In the genomic region with DNA sequence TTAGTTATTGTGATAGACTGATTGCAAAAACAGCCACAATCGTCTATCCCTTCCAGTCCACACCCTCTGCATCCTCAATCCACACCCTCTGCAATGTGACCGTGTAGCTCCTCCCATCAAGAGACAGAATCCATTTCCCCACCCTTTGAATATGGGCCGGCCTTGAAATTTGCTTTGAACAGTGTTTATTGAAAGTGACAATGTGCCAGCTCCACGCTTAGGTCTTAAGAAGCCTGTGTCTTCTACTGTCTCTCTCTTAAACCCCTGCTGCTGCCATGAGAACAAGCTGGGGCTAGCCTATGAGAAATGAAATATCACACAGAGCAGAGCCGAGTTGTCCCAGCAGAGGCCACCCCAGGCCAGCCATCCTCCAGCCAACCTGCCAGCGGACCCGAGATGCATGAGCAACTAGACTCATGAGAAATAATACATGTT, we compare ENCODE assay signal across 8 cellular contexts. TPM values are rescaled to one million over a fixed set of nuclear protein-coding genes. Genes with fewer than 3 reads are reported as not detected.
DNase-seq lines count a peak whose midpoint lies in the region; ATAC-seq and TF ChIP-seq lines count a peak whose summit lies in the region.
"Had no signal": no experiment of that assay in that cellular context is flagged by ENCODE, and none has a peak within 500 bp of the region (broad histone marks: within the 10 kb centered on the region; RNA-seq: fewer than 3 reads in every experiment).

No MANE protein-coding gene starts in this region.

- ATAC-seq in HCT116 (peak; percentile 54), HG03571 (IDR thresholded peaks at IDR 0.05; ENCODE audit: unreplicated experiment) (no peak), GM18867 (IDR thresholded peaks at IDR 0.05; ENCODE audit: unreplicated experiment) (no peak)

- TF ChIP-seq RAD21 in HCT116 (IDR thresholded peaks at IDR 0.05; ENCODE audit: low read depth) = peak; percentile 75

- TF ChIP-seq CTCF in HCT116 (IDR thresholded peaks at IDR 0.05 in 2 of 3, conservative IDR thresholded peaks at IDR 0.05 in 1 of 3; ENCODE audit: borderline replicate concordance in 1 of 3, insufficient read depth in 1 of 3, low read depth in 2 of 3, low read length in 2 of 3) = peak; percentile 32 to 57 (median 33); a peak in 3 of 6 replicates
- TF ChIP-seq CTCF in fibroblast of lung (conservative IDR thresholded peaks at IDR 0.05 in 1 of 2, IDR thresholded peaks at IDR 0.05 in 1 of 2; ENCODE audit: low read depth in 1 of 2, low read length in 2 of 2) = peak in 1 of 2 donors; percentile 49
- TF ChIP-seq CTCF in sigmoid colon (IDR thresholded peaks at IDR 0.05) = peak in 2 of 4 experiments; percentile 32 to 40

- no peaks in the 10 kb centered on the region for H3K27me3 ChIP-seq in HCT116 (ENCODE audit: insufficient read depth, low read length)
- H3K27me3 ChIP-seq in fibroblast of lung (ENCODE audit: control insufficient read depth, insufficient read depth, low read length) = no peaks in the 10 kb centered on the region
- H3K27me3 ChIP-seq in sigmoid colon = no peaks in the 10 kb centered on the region

- no peaks in the 10 kb centered on the region for H3K79me2 ChIP-seq in HCT116 (ENCODE audit: insufficient read depth, low read length)
- no peaks in the 10 kb centered on the region for H3K79me2 ChIP-seq in fibroblast of lung (ENCODE audit: control insufficient read depth, insufficient read depth, low read length)

- H3K4me1 ChIP-seq in HCT116 (ENCODE audit: control insufficient read depth in 1 of 2, insufficient read depth in 2 of 2, low read length in 2 of 2) = peaks cover 48 to 72% of the 10 kb centered on the region in 2 experiments
- H3K4me1 ChIP-seq in fibroblast of lung (ENCODE audit: control insufficient read depth, extremely low read depth, insufficient read depth, low read length) = peaks cover 46% of the 10 kb centered on the region
- H3K4me1 ChIP-seq in sigmoid colon = peaks cover 0 to 43% (median 38%) of the 10 kb centered on the region in 4 donors

- H3K4me3 ChIP-seq in HCT116 (replicated peaks in 1 of 2; ENCODE audit: low read depth in 1 of 2, low read length in 2 of 2) (0 out of 4 replicates have a peak overlapping the region, but pooled peaks of 1 of the 2 experiments have one; percentile 10), fibroblast of lung (replicated peaks in 1 of 4; ENCODE audit: control extremely low read depth in 1 of 4, insufficient read depth in 1 of 4, low read depth in 3 of 4, low read length in 4 of 4) (no peak overlapping the region), sigmoid colon (no peak overlapping the region)
- H3K4me3 ChIP-seq: SK-N-MC had no signal

- no peaks in the 10 kb centered on the region for H3K9me2 ChIP-seq in HCT116 (ENCODE audit: insufficient read depth)

- TF ChIP-seq POLR2A in HCT116 (IDR thresholded peaks at IDR 0.05; ENCODE audit: borderline replicate concordance, extremely low read depth, insufficient read depth, insufficient read length) = no peak
- TF ChIP-seq POLR2A in sigmoid colon (IDR thresholded peaks at IDR 0.05) = peak in 1 of 2 donors; percentile 11

- H4K20me1 ChIP-seq in HCT116 (ENCODE audit: insufficient read depth) (no peaks in the 10 kb centered on the region), fibroblast of lung (ENCODE audit: control insufficient read depth, extremely low read depth, insufficient read depth, low read length) (no peaks in the 10 kb centered on the region)

- BruUV-seq in HCT116 (replicated peaks; lab: Mats Ljungman, UMichigan) = no TSS peak

- H3K27ac ChIP-seq in HCT116 (ENCODE audit: low read depth, low read length) (peak overlapping the region; percentile 73), fibroblast of lung (ENCODE audit: insufficient read depth, low read length) (peak overlapping the region; percentile 100), sigmoid colon (peak overlapping the region; percentile 78 to 97 (median 88))
- H3K27ac ChIP-seq: SK-N-MC had no signal

- DNase-seq in HCT116 (ENCODE audit: low read depth, low spot score) (no peak), SW480 (ENCODE audit: low spot score) (peak; percentile 58), fibroblast of lung (ENCODE audit: low read depth in 2 of 2) (peak; percentile 71 to 83), sigmoid colon (peak; percentile 77)
- DNase-seq in stimulated activated CD4-positive, alpha-beta T cell treated with anti-CD3 and anti-CD28 coated beads, Interleukin-4, amount 100 ng/mL, for 4 hours = no peak

- H3K9ac ChIP-seq in HCT116 (ENCODE audit: low read length) (peak overlapping the region; percentile 65), fibroblast of lung (ENCODE audit: insufficient read depth, low read length) (no peak overlapping the region)

- intact Hi-C loops in HCT116 (cut with micrococcal nuclease) (loop anchor here (1.0 to 10.0 kb wide), 3 partner anchors 94 to 193 kb away; no protein-coding TSS in a partner anchor), sigmoid colon (cut with DNase I) (no loop called here)

- CTCF ChIA-PET in HCT116 (lab: Charles Lee) = interaction anchor here (0.6 to 2.8 kb wide), 12 partner anchors 11 to 199 kb away, joined by 3 to 31 read pairs (median 4); partner anchors contain the start of gene MICAL2

- RAD21 ChIA-PET in HCT116 (lab: Charles Lee; ENCODE audit: low non-redundant PET in 1 of 2, low total read pairs in 2 of 2, uncharacterized antibody in 2 of 2, unreplicated experiment in 2 of 2) = interaction anchor here (1.0 to 1.4 kb wide), 5 partner anchors 20 to 194 kb away, joined by 3 to 6 read pairs (median 4); no protein-coding TSS in a partner anchor

- H3K36me3 ChIP-seq in HCT116 (ENCODE audit: control insufficient read depth in 1 of 2, insufficient read depth in 2 of 2, low read length in 2 of 2) (no peaks in the 10 kb centered on the region), fibroblast of lung (ENCODE audit: control insufficient read depth, insufficient read depth, low read length) (no peaks in the 10 kb centered on the region), sigmoid colon (no peaks in the 10 kb centered on the region)

- TF ChIP-seq EP300 in sigmoid colon (IDR thresholded peaks at IDR 0.05) = no peak

- POLR2A ChIA-PET in HCT116 (lab: Charles Lee) = interaction anchor here (1.1 to 3.2 kb wide), 8 partner anchors 21 to 1188 kb away, joined by 3 to 43 read pairs (median 4); partner anchors contain the start of gene TEAD1

- no peaks in the 10 kb centered on the region for H3K9me3 ChIP-seq in HCT116 (ENCODE audit: control insufficient read depth in 1 of 2, insufficient read depth in 1 of 2, low read depth in 1 of 2, low read length in 2 of 2)
- no peaks in the 10 kb centered on the region for H3K9me3 ChIP-seq in fibroblast of lung (ENCODE audit: control insufficient read depth, insufficient read depth, low read depth, low read length)
- no peaks in the 10 kb centered on the region for H3K9me3 ChIP-seq in sigmoid colon

- 12 to 39% methylated on average over 7 of the region's 7 CpGs for WGBS in sigmoid colon, 2 donors

- H2AFZ ChIP-seq in HCT116 (ENCODE audit: low read depth, low read length, poor library complexity, severe bottlenecking) = peak overlapping the region; percentile 55
- H2AFZ ChIP-seq in fibroblast of lung (ENCODE audit: low read length) = no peak overlapping the region

- H3K4me2 ChIP-seq in HCT116 (ENCODE audit: low read length) (peak overlapping the region; percentile 87), fibroblast of lung (ENCODE audit: extremely low read depth, insufficient read depth, low read length) (no peak overlapping the region)

TF ChIP-seq in HCT116, 20 proteins besides CTCF, POLR2A, EP300 and RAD21:
- peak; percentile 1; the same call in 1 of the 2 replicates for TF ChIP-seq JUND (IDR thresholded peaks at IDR 0.05)
- TF ChIP-seq SP1 (IDR thresholded peaks at IDR 0.05; ENCODE audit: low read depth) = no peak; the same call in 1 of the 2 replicates
- no peak for TF ChIP-seq SRF (IDR thresholded peaks at IDR 0.05; ENCODE audit: low read depth)
- TF ChIP-seq EZH2 (IDR thresholded peaks at IDR 0.05) = no peak
- TF ChIP-seq ZNF274 (IDR thresholded peaks at IDR 0.05; ENCODE audit: low read depth, low read length) = no peak
- TF ChIP-seq EGR1 (IDR thresholded peaks at IDR 0.05; ENCODE audit: low read depth) = no peak
- TF ChIP-seq SIN3A (IDR thresholded peaks at IDR 0.05; ENCODE audit: low read depth) = no peak
- TF ChIP-seq TCF7L2 (IDR thresholded peaks at IDR 0.05; ENCODE audit: borderline replicate concordance, extremely low read depth, insufficient read depth, insufficient read length) = no peak
TF ChIP-seq in HCT116: peak in this region for 1.

RNA-seq across cellular contexts. Expression of gene MICAL2, which starts 22.3 kb away (rescaled TPM):
- total RNA-seq in HCT116 (2021; ENCODE audit: unreplicated experiment) (37.4 TPM), fibroblast of lung (88.6 and 275 TPM in 2 replicates), sigmoid colon (100 to 1,000 TPM; 115 to 145 (median 130) TPM)
- 31.3 and 42.8 TPM in 2 replicates for polyA plus RNA-seq in HCT116 (2012)
- polyA plus RNA-seq in fibroblast of lung (78.5 and 120 TPM in 2 replicates), sigmoid colon (10 to 100 TPM; 36.6 to 92.2 (median 91.1) TPM)
- 125 and 167 TPM in 2 replicates for polyA plus RNA-seq in fibroblast of lung (2012)
- 234 and 390 TPM in 2 replicates for polyA minus RNA-seq in fibroblast of lung (ENCODE audit: low replicate concordance)

Comparison
In these comparisons a context has a peak if more than half of its experiments do, and no peak if none do; other contexts are left out.
1. DNase-seq: peak in SW480 (single experiment), fibroblast of lung (2 of 2) and sigmoid colon (single experiment); none in HCT116 (single experiment) and stimulated activated CD4-positive, alpha-beta T cell treated with anti-CD3 and anti-CD28 coated beads, Interleukin-4, amount 100 ng/mL, for 4 hours (0 of 2).
2. Peak in every context shown above with its lines, with median percentiles within 50 percentile points of each other: H3K27ac ChIP-seq.